Comparison of ENCODE assay signal across 18 cellular contexts in the genomic region with DNA sequence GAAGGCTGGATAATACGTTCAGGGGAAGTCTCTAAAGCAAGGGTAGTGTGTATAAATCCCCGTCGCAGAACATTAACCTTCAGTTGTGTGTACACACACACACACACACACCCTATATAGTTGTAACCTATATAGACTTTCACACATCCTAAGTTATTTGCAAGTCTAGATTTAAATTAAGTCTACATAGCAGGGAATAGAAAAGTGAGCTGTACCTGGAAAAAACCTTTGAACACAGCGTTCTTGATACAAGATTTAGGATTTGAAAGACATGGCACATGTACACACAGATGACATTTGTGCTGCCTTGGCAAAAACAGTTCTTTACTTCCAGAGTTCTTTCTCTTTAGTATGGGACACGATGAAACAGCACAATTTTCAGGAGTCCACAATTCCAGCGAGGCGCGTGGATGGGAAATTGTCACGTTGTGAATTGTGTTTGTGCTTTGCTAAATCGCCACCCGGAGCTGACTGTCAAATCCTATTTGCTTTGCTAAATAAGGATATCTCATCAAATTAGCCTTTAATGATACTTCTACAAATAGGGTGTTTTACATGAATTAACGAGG.
DNase-seq lines count a peak whose midpoint lies in the region; ATAC-seq, FAIRE-seq and TF ChIP-seq lines count a peak whose summit lies in the region.
"Had no signal": no experiment of that assay in that cellular context is flagged by ENCODE, and none has a peak within 500 bp of the region (broad histone marks: within the 10 kb centered on the region; RNA-seq: fewer than 3 reads in every experiment).

No MANE protein-coding gene starts in this region.

- H3K27ac Mint-ChIP-seq in IgD-negative memory B cell (peak overlapping the region in 1 of 3 donors; percentile 39), neural crest cell (ENCODE audit: unreplicated experiment) (no peak overlapping the region)
- H3K27ac Mint-ChIP-seq: naive B cell had no signal

- peaks cover 52% of the 10 kb centered on the region for H3K4me1 ChIP-seq in A549
- H3K4me1 ChIP-seq: uterus had no signal

- no peak for TF ChIP-seq EP300 in A549 (IDR thresholded peaks at IDR 0.05)

- 27% methylated on average over 12 of the region's 12 CpGs for WGBS in A549 (ENCODE audit: missing lambda C conversion rate)

- no peak for TF ChIP-seq CTCF in A549 (IDR thresholded peaks at IDR 0.05)
- TF ChIP-seq CTCF in neural crest cell (conservative IDR thresholded peaks at IDR 0.05), result no peak

- H3K9me3 Mint-ChIP-seq in IgD-negative memory B cell, result no peaks in the 10 kb centered on the region
- no peaks in the 10 kb centered on the region for H3K9me3 Mint-ChIP-seq in neural crest cell
- H3K9me3 Mint-ChIP-seq: naive B cell had no signal

- TF ChIP-seq RAD21 in A549 (conservative IDR thresholded peaks at IDR 0.05 in 1 of 2, IDR thresholded peaks at IDR 0.05 in 1 of 2), result no peak

- H3K9me3 ChIP-seq in A549, result no peaks in the 10 kb centered on the region
- H3K9me3 ChIP-seq: HAP-1, uterus had no signal

- H3K27me3 Mint-ChIP-seq in IgD-negative memory B cell (peaks cover 4% of the 10 kb centered on the region), neural crest cell (ENCODE audit: low read depth) (peaks cover 62% of the 10 kb centered on the region)

- ATAC-seq in A549 (no peak), GM21381 (IDR thresholded peaks at IDR 0.05; ENCODE audit: unreplicated experiment) (no peak), HG02759 (IDR thresholded peaks at IDR 0.05; ENCODE audit: unreplicated experiment) (no peak)

- H3K36me3 Mint-ChIP-seq in IgD-negative memory B cell (no peaks in the 10 kb centered on the region), neural crest cell (ENCODE audit: low read depth) (no peaks in the 10 kb centered on the region)
- H3K36me3 Mint-ChIP-seq: naive B cell had no signal

- no peak for TF ChIP-seq POLR2A in A549 (IDR thresholded peaks at IDR 0.05; ENCODE audit: low read length)

- POLR2A ChIA-PET in A549 (lab: Yijun Ruan, JAX), result interaction anchor here (1.5 to 2.3 kb wide), 2 partner anchors 19 to 60 kb away, joined by 4 to 5 read pairs; no protein-coding TSS in a partner anchor

- H3K4me1 Mint-ChIP-seq in IgD-negative memory B cell (peaks cover 23 to 31% (median 23%) of the 10 kb centered on the region in 3 donors), neural crest cell (peaks cover 50% of the 10 kb centered on the region)

- H3K4me2 ChIP-seq in A549, result peak overlapping the region; percentile 94

- CTCF ChIA-PET in A549 (lab: Yijun Ruan, JAX), result interaction anchor here (1.0 to 2.2 kb wide), 5 partner anchors 88 to 224 kb away, joined by 3 to 7 read pairs (median 4); no protein-coding TSS in a partner anchor

- no peak for DNase-seq in A549 (ENCODE audit: low read depth in 1 of 2, low spot score in 1 of 2)
- DNase-seq in caudate nucleus (lab: John Stamatoyannopoulos, UW), result peak in 10 of 61 donors; percentile 3 to 43 (median 12)
- no peak for DNase-seq in neural crest cell (ENCODE audit: low read depth, low spot score)
- no peak for DNase-seq in SK-N-DZ (ENCODE audit: low spot score)
- DNase-seq in substantia nigra (lab: John Stamatoyannopoulos, UW), result no peak
- DNase-seq: amniotic stem cell; foreskin fibroblast; naive B cell; NCI-H1048; NCI-H446 treated with DMSO at 0.1 percent for 48 hours; stimulated activated CD4-positive, alpha-beta T cell treated with anti-CD3 and anti-CD28 coated beads, Interleukin-12 subunit alpha, Interleukin-12 subunit beta, amount 100 ng/mL, for 4 hours; uterus had no signal

- no peak for FAIRE-seq in A549 (lab: Jason Lieb, UNC)
- FAIRE-seq: islet of Langerhans, TTC549 had no signal

- H3K27ac ChIP-seq in A549 (peak overlapping the region; percentile 99 to 100), caudate nucleus (ENCODE audit: low read depth, low read length) (peak overlapping the region; percentile 62), substantia nigra (ENCODE audit: low read depth, low read length, poor library complexity, severe bottlenecking) (no peak overlapping the region)

- H3K4me3 Mint-ChIP-seq in IgD-negative memory B cell (peak overlapping the region in 3 of 4 donors; percentile 36 to 92 (median 43)), neural crest cell (peak overlapping the region; percentile 66)

- H3K4me3 ChIP-seq in A549, result peak overlapping the region; percentile 98

TF ChIP-seq in A549, 52 proteins besides CTCF, POLR2A, EP300 and RAD21:
- TF ChIP-seq MAFK (IDR thresholded peaks at IDR 0.05; ENCODE audit: partially characterized antibody) (peak; percentile 94), REST (IDR thresholded peaks at IDR 0.05) (no peak)
TF ChIP-seq in A549: peak in this region for 1.
